Comparison of ENCODE assay signal across 1 cellular context in the genomic region with DNA sequence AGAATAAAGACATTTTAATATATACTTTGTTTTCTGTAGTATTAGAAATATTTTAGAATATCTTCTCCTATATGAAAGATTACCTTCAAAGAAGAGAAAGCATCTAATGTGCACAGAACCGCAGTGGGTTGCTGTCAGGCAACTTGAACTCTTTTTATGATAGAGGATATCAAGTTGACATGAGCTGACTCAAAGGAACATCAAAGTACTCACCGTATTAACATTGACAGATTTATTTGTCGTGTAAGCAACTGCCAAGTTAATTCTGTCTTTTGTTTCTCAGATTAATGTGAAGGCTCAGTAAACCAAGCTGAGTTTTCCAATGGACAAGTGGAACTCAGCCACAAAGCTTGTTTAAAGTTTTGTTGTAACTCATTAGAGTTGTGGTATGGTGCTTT.
TF ChIP-seq lines count a peak whose summit lies in the region.

No MANE protein-coding gene starts in this region.

TF ChIP-seq in endothelial cell of umbilical vein, 7 proteins besides CTCF, POLR2A, EP300 and RAD21:
- TF ChIP-seq MYC (IDR thresholded peaks at IDR 0.05; ENCODE audit: low read depth, low read length) (no peak), POLR2AphosphoS5 (IDR thresholded peaks at IDR 0.05; ENCODE audit: insufficient read depth, low read depth, low read length) (no peak), EZH2 (IDR thresholded peaks at IDR 0.05; ENCODE audit: borderline replicate concordance, low read depth, low read length, severe bottlenecking) (no peak)
